10 cellular contexts compared by ENCODE assay signal in the genomic region with DNA sequence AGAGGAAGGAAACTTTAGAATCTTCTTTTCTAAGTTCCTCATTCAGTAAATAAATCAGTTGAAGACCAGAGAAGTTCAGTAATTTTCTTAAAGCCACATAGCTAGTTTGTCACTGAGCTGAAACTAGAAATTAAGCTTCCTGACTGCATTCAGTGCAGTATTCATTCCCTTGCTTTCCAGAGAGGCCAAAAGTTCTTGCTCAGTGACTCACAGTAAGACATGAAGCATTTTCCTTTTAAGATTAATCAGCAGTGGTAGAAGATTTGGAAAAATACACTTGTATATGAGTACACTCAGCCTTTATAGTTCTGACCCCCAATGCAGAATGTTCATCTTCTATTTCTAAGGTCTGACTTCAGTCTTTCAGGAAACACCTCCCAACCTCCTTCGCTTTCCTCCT.
A peak's percentile ranks its signal among the peaks of the same experiment; 100 is the strongest.
DNase-seq lines count a peak whose midpoint lies in the region; ATAC-seq and TF ChIP-seq lines count a peak whose summit lies in the region.
"Had no signal": no experiment of that assay in that cellular context is flagged by ENCODE, and none has a peak within 500 bp of the region (broad histone marks: within the 10 kb centered on the region; RNA-seq: fewer than 3 reads in every experiment).

No MANE protein-coding gene starts in this region.

- ATAC-seq in HG03521 (IDR thresholded peaks at IDR 0.05; ENCODE audit: unreplicated experiment) (no peak), GM18498 (IDR thresholded peaks at IDR 0.05; ENCODE audit: unreplicated experiment) (no peak), GM18520 (IDR thresholded peaks at IDR 0.05; ENCODE audit: unreplicated experiment) (no peak)

- DNase-seq in GM03348 (ENCODE audit: low spot score) (peak; percentile 56), NOMO-1 treated with dmso at 0.1 percent for 144 hours (lab: John Stamatoyannopoulos, UW; ENCODE audit: unreplicated experiment) (peak; percentile 22), epithelial cell of esophagus (ENCODE audit: low read depth) (peak; percentile 39), retinal pigment epithelial cell (ENCODE audit: low read depth) (peak; percentile 58)
- DNase-seq: activated CD8-positive, alpha-beta memory T cell treated with anti-CD3 and anti-CD28 coated beads, Interleukin-2, amount 50 U/mL, for 4 hours; left cardiac atrium; T-helper 1 cell had no signal

- H3K4me3 ChIP-seq in epithelial cell of esophagus (ENCODE audit: low read length): no peak overlapping the region
- H3K4me3 ChIP-seq in retinal pigment epithelial cell (ENCODE audit: low read length): no peak overlapping the region

- TF ChIP-seq CTCF in epithelial cell of esophagus (IDR thresholded peaks at IDR 0.05; ENCODE audit: insufficient read depth, low read depth, low read length, missing control alignments): no peak
- no peak for TF ChIP-seq CTCF in retinal pigment epithelial cell (conservative IDR thresholded peaks at IDR 0.05; ENCODE audit: low read depth, low read length)
